28 cellular contexts compared by ENCODE assay signal in genomic region chr10:118751272-118751671, GRCh38. TPM values are rescaled to one million over a fixed set of nuclear protein-coding genes. Genes with fewer than 3 reads are reported as not detected.
DNase-seq lines count a peak whose midpoint lies in the region; ATAC-seq, FAIRE-seq and TF ChIP-seq lines count a peak whose summit lies in the region.
"Had no signal": no experiment of that assay in that cellular context is flagged by ENCODE, and none has a peak within 500 bp of the region (broad histone marks: within the 10 kb centered on the region; RNA-seq: fewer than 3 reads in every experiment).

No MANE protein-coding gene starts in this region.

- no peak overlapping the region for H3K14ac ChIP-seq in IMR-90 (replicated peaks; ENCODE audit: low read depth, low read length)

- TF ChIP-seq CTCF in IMR-90 (conservative IDR thresholded peaks at IDR 0.05; ENCODE audit: low read depth, low read length) = no peak
- no peak for TF ChIP-seq CTCF in astrocyte (IDR thresholded peaks at IDR 0.05; ENCODE audit: insufficient read depth, low read depth, low read length)
- TF ChIP-seq CTCF in hepatocyte (IDR thresholded peaks at IDR 0.05; ENCODE audit: poor library complexity) = no peak
- no peak for TF ChIP-seq CTCF in coronary artery (IDR thresholded peaks at IDR 0.05)

- no peak overlapping the region for H2BK15ac ChIP-seq in IMR-90 (ENCODE audit: low read depth, low read length)

- no peaks in the 10 kb centered on the region for H3K9me2 ChIP-seq in hepatocyte (replicated peaks; ENCODE audit: insufficient read depth)

- peaks cover 14 to 49% of the 10 kb centered on the region in 2 experiments for H3K79me1 ChIP-seq in IMR-90 (ENCODE audit: low read depth in 1 of 2, low read length in 2 of 2)

- TF ChIP-seq RAD21 in IMR-90 (IDR thresholded peaks at IDR 0.05; ENCODE audit: low read length) = no peak

- H3K9ac ChIP-seq in IMR-90 (ENCODE audit: low read depth, low read length) (no peak overlapping the region), astrocyte (ENCODE audit: low read length) (no peak overlapping the region)
- H3K9ac ChIP-seq: KMS-11 had no signal

- H2BK120ac ChIP-seq in IMR-90 (ENCODE audit: low read depth, low read length) = no peak overlapping the region

- no peak overlapping the region for H3K27ac Mint-ChIP-seq in astrocyte (ENCODE audit: unreplicated experiment)
- no peak overlapping the region for H3K27ac Mint-ChIP-seq in stimulated activated effector memory CD8-positive, alpha-beta T cell treated with anti-CD3 and anti-CD28 coated beads, Interleukin-12 subunit alpha, Interleukin-12 subunit beta, amount 100 ng/mL, for 72 hours
- H3K27ac Mint-ChIP-seq: CD8-positive, alpha-beta T cell; IgD-negative memory B cell had no signal

- H4K5ac ChIP-seq in IMR-90 (ENCODE audit: low read depth, low read length) = no peak overlapping the region

- no peak overlapping the region for H4K8ac ChIP-seq in IMR-90 (ENCODE audit: low read depth in 2 of 2, low read length in 2 of 2)

- peaks cover 55% of the 10 kb centered on the region for H4K20me1 ChIP-seq in IMR-90 (ENCODE audit: insufficient read depth, low read length)
- peaks cover 74% of the 10 kb centered on the region for H4K20me1 ChIP-seq in astrocyte (ENCODE audit: insufficient read depth, low read length)
- H4K20me1 ChIP-seq in hepatocyte (ENCODE audit: insufficient read depth, poor library complexity, severe bottlenecking) = peaks cover 71% of the 10 kb centered on the region

- POLR2A ChIA-PET in IMR-90 (lab: Charles Lee; ENCODE audit: unreplicated experiment) = no interaction called here

- no peak overlapping the region for H3K56ac ChIP-seq in IMR-90 (ENCODE audit: extremely low read depth, insufficient read depth, low read length)

- TF ChIP-seq POLR2A in IMR-90 (IDR thresholded peaks at IDR 0.05; ENCODE audit: low read depth, low read length) = no peak

- H3K4me1 ChIP-seq in IMR-90 (ENCODE audit: control insufficient read depth, insufficient read depth, low read length) = no peaks in the 10 kb centered on the region
- H3K4me1 ChIP-seq in astrocyte (ENCODE audit: insufficient read depth, low read length) = peaks cover 10% of the 10 kb centered on the region
- peaks cover 12% of the 10 kb centered on the region for H3K4me1 ChIP-seq in hepatocyte (ENCODE audit: insufficient read depth)

- WGBS in IMR-90 (ENCODE audit: extremely low coverage in 2 of 2, insufficient read length in 1 of 2), 2 experiments = no CpG with 5 or more reads among the region's 1 CpG
- 97% methylated on average over 1 of the region's 1 CpG for WGBS in hepatocyte (ENCODE audit: low lambda C conversion rate, missing lambda C conversion rate)

- H3K36me3 ChIP-seq in IMR-90 (ENCODE audit: control insufficient read depth, insufficient read depth, low read length) (peaks cover 3% of the 10 kb centered on the region; the same call in 1 of the 2 replicates), astrocyte (ENCODE audit: insufficient read depth, low read length) (no peaks in the 10 kb centered on the region), hepatocyte (replicated peaks; ENCODE audit: insufficient read depth, low read depth) (peaks cover 5% of the 10 kb centered on the region)

- DNase-seq in IMR-90 (no peak), astrocyte (ENCODE audit: low read depth) (no peak), hepatocyte (ENCODE audit: low spot score) (no peak), coronary artery (ENCODE audit: low spot score) (no peak), head of caudate nucleus (no peak), nucleus accumbens (lab: John Stamatoyannopoulos, UW) (no peak)
- DNase-seq in stimulated activated effector memory CD8-positive, alpha-beta T cell treated with anti-CD3 and anti-CD28 coated beads, Interleukin-12 subunit alpha, Interleukin-12 subunit beta, amount 100 ng/mL, for 72 hours (ENCODE audit: low spot score in 2 of 2) = no peak
- DNase-seq: Caco-2; CD8-positive, alpha-beta T cell; DMS79; GF-D8; NCI-H1105 treated with DMSO at 0.1 percent for 48 hours; NCI-H146; NCI-H1930; NCI-H2107; NCI-H524; NCI-H82; NK-92 treated with Interleukin-12 subunit alpha and Interleukin-12 subunit beta, amount 100 ng/mL, for 24 hours; Right ventricle myocardium superior; RPMI8226 had no signal

- H3K4me1 Mint-ChIP-seq in astrocyte (ENCODE audit: low read depth, unreplicated experiment) = peaks cover 21% of the 10 kb centered on the region
- peaks cover 52% of the 10 kb centered on the region for H3K4me1 Mint-ChIP-seq in stimulated activated effector memory CD8-positive, alpha-beta T cell treated with anti-CD3 and anti-CD28 coated beads, Interleukin-12 subunit alpha, Interleukin-12 subunit beta, amount 100 ng/mL, for 72 hours

- H3K9me1 ChIP-seq in IMR-90 (ENCODE audit: insufficient read depth, low read length) = 0 out of 2 replicates have a peak, but pooled peaks cover 4% of the 10 kb centered on the region

- H3K27me3 ChIP-seq in IMR-90 (ENCODE audit: control insufficient read depth, insufficient read depth, low read length) (no peaks in the 10 kb centered on the region), astrocyte (ENCODE audit: insufficient read depth, low read length) (no peaks in the 10 kb centered on the region), hepatocyte (no peaks in the 10 kb centered on the region)
- H3K27me3 ChIP-seq: BLaER1 treated with 17β-estradiol and CSF1 and Interleukin-3, amounts not matched to agents 10 nM and 100 nM; SJSA1 had no signal

- dilution Hi-C loops in IMR-90 (cut with HindIII; ENCODE audit: low sequenced_read_pairs, unreplicated experiment) = no loop called here

- no TSS peak for BruUV-seq in IMR-90 (replicated peaks; lab: Mats Ljungman, UMichigan)

- no peak overlapping the region for H3K4ac ChIP-seq in IMR-90 (ENCODE audit: low read depth, low read length)

- no peak overlapping the region for H2BK20ac ChIP-seq in IMR-90 (ENCODE audit: low read depth, low read length)

- FAIRE-seq in A204.1 (lab: Jason Lieb, UNC) (peak; percentile 11), astrocyte (lab: Jason Lieb, UNC) (no peak)
- FAIRE-seq: GM12891, H1 had no signal

- H3K4me2 ChIP-seq in IMR-90 (ENCODE audit: low read depth, low read length) (no peak overlapping the region), astrocyte (ENCODE audit: low read length) (no peak overlapping the region), hepatocyte (peak overlapping the region; percentile 76)
- H3K4me2 ChIP-seq: KMS-11 had no signal

- in situ Hi-C loops in IMR-90 (cut with MboI; ENCODE audit: low sequenced_read_pairs) = loop anchor here (10.0 kb wide), 1 partner anchor 274 kb away; the partner anchor contains the start of gene NANOS1

- H3K9me3 ChIP-seq in IMR-90 (ENCODE audit: control insufficient read depth, insufficient read depth, low read length) = no peaks in the 10 kb centered on the region
- no peaks in the 10 kb centered on the region for H3K9me3 ChIP-seq in astrocyte (ENCODE audit: insufficient read depth, low read depth, low read length)
- no peaks in the 10 kb centered on the region for H3K9me3 ChIP-seq in hepatocyte (ENCODE audit: low read depth)
- H3K9me3 ChIP-seq: Caco-2, SJSA1 had no signal

- H4K91ac ChIP-seq in IMR-90 (ENCODE audit: insufficient read depth, low read depth, low read length) = no peak overlapping the region

- peaks cover 2% of the 10 kb centered on the region for H3K9me3 Mint-ChIP-seq in astrocyte (ENCODE audit: unreplicated experiment)
- H3K9me3 Mint-ChIP-seq in stimulated activated effector memory CD8-positive, alpha-beta T cell treated with anti-CD3 and anti-CD28 coated beads, Interleukin-12 subunit alpha, Interleukin-12 subunit beta, amount 100 ng/mL, for 72 hours = no peaks in the 10 kb centered on the region
- H3K9me3 Mint-ChIP-seq: CD8-positive, alpha-beta T cell; IgD-negative memory B cell had no signal

- intact Hi-C loops in IMR-90 (cut with micrococcal nuclease) (loop anchor here (5.0 kb wide), 1 partner anchor 281 kb away; no protein-coding TSS in a partner anchor), head of caudate nucleus (cut with DNase I) (loop anchor here (10.0 kb wide), 1 partner anchor 76 kb away; no protein-coding TSS in a partner anchor)

- CTCF ChIA-PET in IMR-90 (lab: Yijun Ruan, JAX) = no interaction called here

- H2AK9ac ChIP-seq in IMR-90 (replicated peaks; ENCODE audit: low read depth, low read length, poor library complexity) = no peak overlapping the region

- peaks cover 5% of the 10 kb centered on the region for H3K36me3 Mint-ChIP-seq in astrocyte (ENCODE audit: low read depth, unreplicated experiment)
- H3K36me3 Mint-ChIP-seq in stimulated activated effector memory CD8-positive, alpha-beta T cell treated with anti-CD3 and anti-CD28 coated beads, Interleukin-12 subunit alpha, Interleukin-12 subunit beta, amount 100 ng/mL, for 72 hours = peaks cover 24% of the 10 kb centered on the region

- no peak overlapping the region for H2AK5ac ChIP-seq in IMR-90 (ENCODE audit: low read depth, low read length)

- H3K27ac ChIP-seq in IMR-90 (ENCODE audit: insufficient read depth, low read length) (no peak overlapping the region), astrocyte (ENCODE audit: low read depth, low read length) (no peak overlapping the region), hepatocyte (no peak overlapping the region), coronary artery (no peak overlapping the region)
- H3K27ac ChIP-seq: BLaER1 treated with 17β-estradiol and CSF1 and Interleukin-3, amounts not matched to agents 10 nM and 100 nM; KMS-11; SJSA1 had no signal

- no peak overlapping the region for H3K18ac ChIP-seq in IMR-90 (ENCODE audit: low read depth, low read length)

- no peak overlapping the region for H3K4me3 ChIP-seq in IMR-90 (ENCODE audit: insufficient read depth, low read depth, low read length)
- H3K4me3 ChIP-seq in astrocyte (ENCODE audit: insufficient read depth, low read depth, low read length) = no peak overlapping the region
- no peak overlapping the region for H3K4me3 ChIP-seq in hepatocyte
- H3K4me3 ChIP-seq in coronary artery = no peak overlapping the region
- H3K4me3 ChIP-seq: SJSA1 had no signal

- no peak overlapping the region for H3K23ac ChIP-seq in IMR-90 (ENCODE audit: low read depth, low read length)

- H3K27me3 Mint-ChIP-seq in astrocyte (ENCODE audit: low read depth, unreplicated experiment) = no peaks in the 10 kb centered on the region
- H3K27me3 Mint-ChIP-seq: IgD-negative memory B cell had no signal

- H3K79me2 ChIP-seq in astrocyte (ENCODE audit: insufficient read depth, low read length) (peaks cover 84% of the 10 kb centered on the region), hepatocyte (peaks cover 82% of the 10 kb centered on the region)

- no peak for ATAC-seq in IMR-90 (ENCODE audit: low read depth)
- ATAC-seq in stimulated activated effector memory CD8-positive, alpha-beta T cell treated with anti-CD3 and anti-CD28 coated beads, Interleukin-12 subunit alpha, Interleukin-12 subunit beta, amount 100 ng/mL, for 72 hours = no peak
- ATAC-seq: CD8-positive, alpha-beta T cell; HCT116 had no signal

- no peak overlapping the region for H2BK5ac ChIP-seq in IMR-90 (ENCODE audit: low read depth, low read length, poor library complexity, severe bottlenecking)

- no peak overlapping the region for H2AFZ ChIP-seq in IMR-90 (replicated peaks; ENCODE audit: low read length, poor library complexity)
- no peak overlapping the region for H2AFZ ChIP-seq in astrocyte (ENCODE audit: low read depth, low read length)
- no peak overlapping the region for H2AFZ ChIP-seq in hepatocyte

- peak overlapping the region; percentile 66 for H3K4me3 Mint-ChIP-seq in astrocyte (ENCODE audit: unreplicated experiment)
- H3K4me3 Mint-ChIP-seq in stimulated activated effector memory CD8-positive, alpha-beta T cell treated with anti-CD3 and anti-CD28 coated beads, Interleukin-12 subunit alpha, Interleukin-12 subunit beta, amount 100 ng/mL, for 72 hours = no peak overlapping the region
- H3K4me3 Mint-ChIP-seq: CD8-positive, alpha-beta T cell; IgD-negative memory B cell had no signal

RNA-seq across cellular contexts. Expression of gene CACUL1, which starts 3.5 kb away (rescaled TPM):
- total RNA-seq in IMR-90 (2012; rRNA removed) (23.5 and 24.7 TPM in 2 replicates), astrocyte (49.9 and 52.4 TPM in 2 replicates), hepatocyte (35.0 and 37.5 TPM in 2 replicates)
- polyA plus RNA-seq in IMR-90 (2012; rRNA removed) (4.3 and 5.3 TPM in 2 replicates), hepatocyte (44.3 and 48.3 TPM in 2 replicates)
- 1.9 and 2.2 TPM in 2 replicates for polyA plus RNA-seq in IMR-90 (2012; cell fraction: cytosol; rRNA removed)
- polyA plus RNA-seq in IMR-90 (2012; cell fraction: nucleus; rRNA removed; ENCODE audit: low replicate concordance) = 1.4 and 10.5 TPM in 2 replicates
